ENCODE assay signal across 1 cellular context in the genomic region with DNA sequence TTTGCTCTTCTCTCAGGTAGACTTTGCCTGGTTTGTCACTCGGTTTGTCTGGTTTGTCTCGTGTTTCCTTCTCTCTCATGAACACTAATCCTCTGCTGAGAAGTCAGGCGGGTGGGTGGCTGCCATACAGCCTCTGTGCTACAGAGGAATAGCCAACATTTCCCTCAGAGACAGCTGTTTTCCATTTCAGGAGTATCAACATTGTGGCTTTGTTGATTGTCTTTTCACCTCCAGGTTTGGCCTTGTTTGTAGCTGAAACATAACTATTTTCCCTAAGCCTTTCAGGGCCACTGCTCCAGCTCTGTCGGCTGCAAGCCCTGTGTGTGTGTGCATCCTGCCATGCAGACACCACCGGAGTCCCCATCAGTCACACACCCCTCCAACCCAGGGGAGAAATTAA.
TF ChIP-seq lines count a peak whose summit lies in the region.

No MANE protein-coding gene starts in this region.

TF ChIP-seq in IMR-90, 13 proteins besides CTCF, POLR2A, EP300 and RAD21:
- TF ChIP-seq MAFK (IDR thresholded peaks at IDR 0.05; ENCODE audit: low read depth, low read length) (no peak), NFE2L2 (IDR thresholded peaks at IDR 0.05; ENCODE audit: low read depth, low read length) (no peak), RCOR1 (IDR thresholded peaks at IDR 0.05; ENCODE audit: insufficient replicate concordance, low read length) (no peak), SMC3 (IDR thresholded peaks at IDR 0.05; ENCODE audit: low read depth, low read length) (no peak), BHLHE40 (IDR thresholded peaks at IDR 0.05; ENCODE audit: low read depth, low read length) (no peak), CEBPB (IDR thresholded peaks at IDR 0.05; ENCODE audit: low read depth, low read length) (no peak), CHD1 (IDR thresholded peaks at IDR 0.05; ENCODE audit: low read depth, low read length) (no peak), RFX5 (IDR thresholded peaks at IDR 0.05; ENCODE audit: low read depth, low read length) (no peak), MAZ (IDR thresholded peaks at IDR 0.05; ENCODE audit: borderline replicate concordance, low read depth, low read length) (no peak), MXI1 (IDR thresholded peaks at IDR 0.05; ENCODE audit: borderline replicate concordance, low read depth, low read length) (no peak), FOS (IDR thresholded peaks at IDR 0.05; ENCODE audit: low read depth, low read length) (no peak)
- TF ChIP-seq, protein P1, sequence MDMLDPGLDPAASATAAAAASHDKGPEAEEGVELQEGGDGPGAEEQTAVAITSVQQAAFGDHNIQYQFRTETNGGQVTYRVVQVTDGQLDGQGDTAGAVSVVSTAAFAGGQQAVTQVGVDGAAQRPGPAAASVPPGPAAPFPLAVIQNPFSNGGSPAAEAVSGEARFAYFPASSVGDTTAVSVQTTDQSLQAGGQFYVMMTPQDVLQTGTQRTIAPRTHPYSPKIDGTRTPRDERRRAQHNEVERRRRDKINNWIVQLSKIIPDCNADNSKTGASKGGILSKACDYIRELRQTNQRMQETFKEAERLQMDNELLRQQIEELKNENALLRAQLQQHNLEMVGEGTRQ (IDR thresholded peaks at IDR 0.05; ENCODE audit: low read depth, low read length): no peak
- TF ChIP-seq, protein P2, sequence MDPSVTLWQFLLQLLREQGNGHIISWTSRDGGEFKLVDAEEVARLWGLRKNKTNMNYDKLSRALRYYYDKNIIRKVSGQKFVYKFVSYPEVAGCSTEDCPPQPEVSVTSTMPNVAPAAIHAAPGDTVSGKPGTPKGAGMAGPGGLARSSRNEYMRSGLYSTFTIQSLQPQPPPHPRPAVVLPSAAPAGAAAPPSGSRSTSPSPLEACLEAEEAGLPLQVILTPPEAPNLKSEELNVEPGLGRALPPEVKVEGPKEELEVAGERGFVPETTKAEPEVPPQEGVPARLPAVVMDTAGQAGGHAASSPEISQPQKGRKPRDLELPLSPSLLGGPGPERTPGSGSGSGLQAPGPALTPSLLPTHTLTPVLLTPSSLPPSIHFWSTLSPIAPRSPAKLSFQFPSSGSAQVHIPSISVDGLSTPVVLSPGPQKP (IDR thresholded peaks at IDR 0.05; ENCODE audit: borderline replicate concordance, low read depth, low read length): no peak
TF ChIP-seq in IMR-90: peak in this region for 0.
